In the genomic region with DNA sequence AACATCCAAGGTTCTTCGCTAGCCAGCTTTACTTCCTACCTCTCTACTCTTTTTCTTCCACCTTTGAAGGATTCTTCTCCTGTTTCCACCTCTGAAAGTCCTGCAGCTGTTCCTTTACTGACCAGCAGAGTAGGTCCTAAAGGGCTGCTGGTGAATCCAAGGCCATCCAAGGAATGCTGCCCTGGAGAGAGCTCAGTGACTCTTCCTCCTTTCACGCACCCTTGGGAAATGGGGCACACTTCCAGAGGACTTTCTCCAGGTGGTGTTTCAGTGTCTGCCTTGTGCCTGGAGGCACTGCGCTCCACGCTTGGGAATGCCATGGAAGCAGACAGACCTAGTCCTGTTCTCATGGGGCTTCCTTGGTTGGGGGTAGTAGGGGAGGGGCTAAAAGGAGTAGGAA, we compare ENCODE assay signal across 1 cellular context.
TF ChIP-seq lines count a peak whose summit lies in the region.

No MANE protein-coding gene starts in this region.

TF ChIP-seq in GM23338, 12 proteins besides CTCF, POLR2A, EP300 and RAD21 (continued from another document):
- TF ChIP-seq ZNF462 (CRISPR knock-in tag; IDR thresholded peaks at IDR 0.05), result 0 out of 2 replicates have a peak, but pooled peaks have one; percentile 42
